14 cellular contexts compared by ENCODE assay signal in genomic region chr14:65482769-65483438, GRCh38.
DNase-seq lines count a peak whose midpoint lies in the region; ATAC-seq, FAIRE-seq and TF ChIP-seq lines count a peak whose summit lies in the region.
"Had no signal": no experiment of that assay in that cellular context is flagged by ENCODE, and none has a peak within 500 bp of the region (broad histone marks: within the 10 kb centered on the region; RNA-seq: fewer than 3 reads in every experiment).

No MANE protein-coding gene starts in this region.

- no peak for DNase-seq in CD8-positive, alpha-beta T cell
- DNase-seq in OCI-LY7 (ENCODE audit: low spot score): no peak
- no peak for DNase-seq in H1 (ENCODE audit: low read depth in 1 of 2, low spot score in 2 of 2)
- no peak for DNase-seq in nephron progenitor cell
- no peak for DNase-seq in RPMI8226
- DNase-seq: Caco-2, left colon, NCI-H2081 treated with DMSO at 0.1 percent for 48 hours, NCI-H774, right cardiac atrium had no signal

- no peak overlapping the region for H3K14ac ChIP-seq in H1 (ENCODE audit: insufficient read length)

- peak overlapping the region; percentile 2 for H2BK120ac ChIP-seq in H1 (replicated peaks; ENCODE audit: low read depth, low read length)

- no peak for TF ChIP-seq CTCF in CD8-positive, alpha-beta T cell (IDR thresholded peaks at IDR 0.05)
- TF ChIP-seq CTCF in OCI-LY7 (conservative IDR thresholded peaks at IDR 0.05; ENCODE audit: low read length) (no peak), H1 (IDR thresholded peaks at IDR 0.05; ENCODE audit: control extremely low read depth in 1 of 3, insufficient read depth in 1 of 3, low read depth in 1 of 3, low read length in 3 of 3) (no peak), nephron progenitor cell (IDR thresholded peaks at IDR 0.05) (no peak)

- no peaks in the 10 kb centered on the region for H3K79me1 ChIP-seq in H1 (ENCODE audit: low read depth, low read length)

- no peak overlapping the region for H2AK5ac ChIP-seq in H1 (ENCODE audit: low read depth, low read length)

- H3K9ac ChIP-seq in H1 (replicated peaks in 1 of 4; ENCODE audit: extremely low read depth in 1 of 4, low read depth in 3 of 4, low read length in 3 of 4): peak overlapping the region in 1 of 4 experiments; percentile 49; a peak in 1 of 7 replicates

- H4K8ac ChIP-seq in H1 (ENCODE audit: extremely low read depth, insufficient read depth, low read length): no peak overlapping the region

- no peak overlapping the region for H2BK15ac ChIP-seq in H1 (ENCODE audit: low read length)

- H2BK20ac ChIP-seq in H1 (ENCODE audit: low read length): no peak overlapping the region

- ATAC-seq in CD8-positive, alpha-beta T cell: no peak
- no peak for ATAC-seq in HG03135 (IDR thresholded peaks at IDR 0.05; ENCODE audit: unreplicated experiment)
- no peak for ATAC-seq in GM21447 (IDR thresholded peaks at IDR 0.05; ENCODE audit: unreplicated experiment)
- ATAC-seq in GM18519 (IDR thresholded peaks at IDR 0.05; ENCODE audit: low FRiP score, unreplicated experiment): no peak
- ATAC-seq: left colon, right cardiac atrium had no signal

- no peak overlapping the region for H3K23ac ChIP-seq in H1 (ENCODE audit: insufficient read length)

- H3K4me1 ChIP-seq in CD8-positive, alpha-beta T cell (ENCODE audit: insufficient read depth, low read length): peaks cover 11% of the 10 kb centered on the region
- H3K4me1 ChIP-seq in OCI-LY7 (ENCODE audit: insufficient read depth, low read length, poor library complexity, severe bottlenecking) (peaks cover 52% of the 10 kb centered on the region), H1 (replicated peaks in 1 of 4; ENCODE audit: control insufficient read depth in 3 of 4, insufficient read depth in 4 of 4, low read length in 3 of 4) (peaks cover 0 to 10% (median 4%) of the 10 kb centered on the region in 4 experiments; a peak in 4 of 7 replicates)

- no TSS peak for BruUV-seq in OCI-LY7 (replicated peaks; lab: Mats Ljungman, UMichigan)

- H3K4me1 Mint-ChIP-seq in CD8-positive, alpha-beta T cell (ENCODE audit: low read depth): peaks cover 76% of the 10 kb centered on the region
- peaks cover 31% of the 10 kb centered on the region for H3K4me1 Mint-ChIP-seq in nephron progenitor cell

- H4K5ac ChIP-seq in H1 (ENCODE audit: insufficient read length, low read depth, low read length): peak overlapping the region; percentile 10

- no peak for TF ChIP-seq RAD21 in H1 (IDR thresholded peaks at IDR 0.05 in 1 of 2, conservative IDR thresholded peaks at IDR 0.05 in 1 of 2; ENCODE audit: low read depth in 2 of 2, low read length in 2 of 2)

- peak overlapping the region; percentile 0 for H4K91ac ChIP-seq in H1 (replicated peaks; ENCODE audit: insufficient read length, low read length)

- H3K4me2 ChIP-seq in OCI-LY7 (ENCODE audit: low read length) (peak overlapping the region; percentile 4; the same call in 1 of the 2 replicates), H1 (ENCODE audit: insufficient read depth in 1 of 2, low read depth in 2 of 2, low read length in 2 of 2) (no peak overlapping the region)

- WGBS in H1 (ENCODE audit: extremely low coverage in 1 of 2, insufficient coverage in 1 of 2, insufficient read length in 1 of 2, insufficient replicate concordance in 2 of 2, low coverage in 1 of 2, low lambda C conversion rate in 2 of 2, missing lambda C conversion rate in 1 of 2), 2 experiments: 80% methylated on average over 4 of the region's 4 CpGs; no CpG with 5 or more reads in 1 of the 2 experiments

- no peak overlapping the region for H3K27ac ChIP-seq in CD8-positive, alpha-beta T cell (ENCODE audit: low read depth, low read length)
- H3K27ac ChIP-seq in OCI-LY7 (ENCODE audit: low read depth, low read length, poor library complexity, severe bottlenecking): no peak overlapping the region
- H3K27ac ChIP-seq in H1 (ENCODE audit: low read depth, low read length): no peak overlapping the region

- no peaks in the 10 kb centered on the region for H3K27me3 ChIP-seq in CD8-positive, alpha-beta T cell (ENCODE audit: insufficient read depth, low read length)
- no peaks in the 10 kb centered on the region for H3K27me3 ChIP-seq in H1 (replicated peaks in 1 of 4; ENCODE audit: control insufficient read depth in 3 of 4, extremely low read depth in 1 of 4, insufficient read depth in 3 of 4, low read length in 3 of 4)

- 0 out of 2 replicates have a peak overlapping the region, but pooled peaks have one; percentile 6 for H2BK12ac ChIP-seq in H1 (ENCODE audit: low read depth, low read length)

- no peak for TF ChIP-seq EP300 in H1 (IDR thresholded peaks at IDR 0.05; ENCODE audit: borderline replicate concordance in 1 of 2, low read depth in 2 of 2, low read length in 2 of 2)

- no peaks in the 10 kb centered on the region for H3K23me2 ChIP-seq in H1 (ENCODE audit: low read depth, low read length)

- no peak overlapping the region for H3K4ac ChIP-seq in H1 (replicated peaks; ENCODE audit: insufficient read length, low read depth, low read length)

- H3K79me2 ChIP-seq in OCI-LY7 (ENCODE audit: insufficient read depth, low read depth, low read length) (peaks cover 100% of the 10 kb centered on the region), H1 (ENCODE audit: control insufficient read depth in 1 of 2, insufficient read depth in 2 of 2, low read length in 2 of 2) (0 out of 4 replicates have a peak, but pooled peaks cover 0 to 3% of the 10 kb centered on the region in 2 experiments)

- CTCF ChIA-PET in CD8-positive, alpha-beta T cell (lab: Charles Lee): no interaction called here
- CTCF ChIA-PET in OCI-LY7 (lab: Charles Lee; ENCODE audit: unreplicated experiment): no interaction called here
- CTCF ChIA-PET in H1 (lab: Charles Lee; ENCODE audit: partially characterized antibody): interaction anchor here (0.9 to 1.3 kb wide), 3 partner anchors 185 to 319 kb away, joined by 3 read pairs; no protein-coding TSS in a partner anchor

- no peak for TF ChIP-seq POLR2A in H1 (IDR thresholded peaks at IDR 0.05; ENCODE audit: control extremely low read depth in 1 of 2, low read depth in 2 of 2, low read length in 2 of 2)

- FAIRE-seq in H1 (lab: Jason Lieb, UNC): no peak

- POLR2A ChIA-PET in CD8-positive, alpha-beta T cell (lab: Charles Lee): interaction anchor here (0.6 kb wide), 1 partner anchor 24 kb away, joined by 6 read pairs; no protein-coding TSS in a partner anchor
- POLR2A ChIA-PET in OCI-LY7 (lab: Charles Lee): interaction anchor here (0.6 to 2.4 kb wide), 6 partner anchors 10 to 94 kb away, joined by 3 to 11 read pairs (median 5); no protein-coding TSS in a partner anchor
- POLR2A ChIA-PET in H1 (lab: Charles Lee; ENCODE audit: partially characterized antibody): no interaction called here

- H2AFZ ChIP-seq in OCI-LY7 (ENCODE audit: low read length) (no peak overlapping the region), H1 (ENCODE audit: low read length) (no peak overlapping the region)

- H3K27me3 Mint-ChIP-seq in CD8-positive, alpha-beta T cell (ENCODE audit: low read depth): no peaks in the 10 kb centered on the region
- peaks cover 7% of the 10 kb centered on the region for H3K27me3 Mint-ChIP-seq in nephron progenitor cell (ENCODE audit: low read depth, poor library complexity)

- peaks cover 38% of the 10 kb centered on the region for H3K36me3 Mint-ChIP-seq in CD8-positive, alpha-beta T cell
- peaks cover 6% of the 10 kb centered on the region for H3K36me3 Mint-ChIP-seq in nephron progenitor cell (ENCODE audit: low read depth)

- no peaks in the 10 kb centered on the region for H3K9me2 ChIP-seq in OCI-LY7 (ENCODE audit: insufficient read depth, low read length)

- no peak overlapping the region for H2BK5ac ChIP-seq in H1 (ENCODE audit: low read depth, low read length)

- no peak overlapping the region for H3K4me3 ChIP-seq in CD8-positive, alpha-beta T cell (ENCODE audit: low read depth, low read length)
- H3K4me3 ChIP-seq in OCI-LY7 (ENCODE audit: low read depth, low read length, poor library complexity, severe bottlenecking): no peak overlapping the region
- H3K4me3 ChIP-seq in H1 (ENCODE audit: extremely low read depth in 1 of 4, insufficient read depth in 2 of 4, low read depth in 3 of 4, low read length in 4 of 4): no peak overlapping the region

- intact Hi-C loops in CD8-positive, alpha-beta T cell (cut with DNase I, micrococcal nuclease): no loop called here
- intact Hi-C loops in OCI-LY7 (cut with micrococcal nuclease; ENCODE audit: unreplicated experiment): no loop called here

- H3K18ac ChIP-seq in H1 (ENCODE audit: extremely low read depth, low read length): peak overlapping the region; percentile 60; the same call in 1 of the 2 replicates

- H3K36me3 ChIP-seq in CD8-positive, alpha-beta T cell (ENCODE audit: insufficient read depth, low read length): no peaks in the 10 kb centered on the region
- H3K36me3 ChIP-seq in OCI-LY7 (ENCODE audit: insufficient read depth, low read length) (peaks cover 78% of the 10 kb centered on the region), H1 (ENCODE audit: control insufficient read depth in 2 of 4, insufficient read depth in 4 of 4, low read length in 3 of 4) (no peaks in the 10 kb centered on the region)

- no peak overlapping the region for H3K56ac ChIP-seq in H1 (replicated peaks; ENCODE audit: insufficient read length, low read depth, low read length)

- no peaks in the 10 kb centered on the region for H3K9me3 Mint-ChIP-seq in CD8-positive, alpha-beta T cell
- H3K9me3 Mint-ChIP-seq in nephron progenitor cell: peaks cover 4% of the 10 kb centered on the region
- H3K9me3 Mint-ChIP-seq: T-helper 1 cell treated with Interleukin-12 subunit alpha and Interleukin-12 subunit beta and Interleukin-4 antibody, amounts not matched to agents 30 μg/mL and 1 μg/mL, for 36 hours had no signal

- no peak overlapping the region for H3K4me3 Mint-ChIP-seq in CD8-positive, alpha-beta T cell
- H3K4me3 Mint-ChIP-seq in nephron progenitor cell: no peak overlapping the region
- H3K4me3 Mint-ChIP-seq: T-helper 1 cell treated with Interleukin-12 subunit alpha and Interleukin-12 subunit beta and Interleukin-4 antibody, amounts not matched to agents 30 μg/mL and 1 μg/mL, for 36 hours had no signal

- H3K9me3 ChIP-seq in CD8-positive, alpha-beta T cell (ENCODE audit: low read length): no peaks in the 10 kb centered on the region
- no peaks in the 10 kb centered on the region; the same call in 1 of the 2 replicates for H3K9me3 ChIP-seq in OCI-LY7 (ENCODE audit: low read length)
- no peaks in the 10 kb centered on the region for H3K9me3 ChIP-seq in H1 (ENCODE audit: insufficient read depth in 2 of 2, low read depth in 1 of 2, low read length in 1 of 2)
- H3K9me3 ChIP-seq: Caco-2 had no signal

- H4K20me1 ChIP-seq in OCI-LY7 (ENCODE audit: insufficient read depth, low read length): peaks cover 33% of the 10 kb centered on the region
- H4K20me1 ChIP-seq in H1 (replicated peaks in 1 of 2; ENCODE audit: control insufficient read depth in 1 of 2, insufficient read depth in 2 of 2, low read length in 2 of 2): no peaks in the 10 kb centered on the region

- H3K27ac Mint-ChIP-seq in CD8-positive, alpha-beta T cell: peak overlapping the region; percentile 41
- H3K27ac Mint-ChIP-seq in nephron progenitor cell: peak overlapping the region; percentile 38
- H3K27ac Mint-ChIP-seq: T-helper 1 cell treated with Interleukin-12 subunit alpha and Interleukin-12 subunit beta and Interleukin-4 antibody, amounts not matched to agents 30 μg/mL and 1 μg/mL, for 36 hours had no signal

TF ChIP-seq in H1, 55 proteins besides CTCF, POLR2A, EP300 and RAD21 (continues in another document):
- TF ChIP-seq CHD1 (IDR thresholded peaks at IDR 0.05; ENCODE audit: low read depth, low read length) (no peak), POLR2AphosphoS5 (IDR thresholded peaks at IDR 0.05; ENCODE audit: low read depth, low read length) (no peak)
